20 cellular contexts compared by ENCODE assay signal in the genomic region with DNA sequence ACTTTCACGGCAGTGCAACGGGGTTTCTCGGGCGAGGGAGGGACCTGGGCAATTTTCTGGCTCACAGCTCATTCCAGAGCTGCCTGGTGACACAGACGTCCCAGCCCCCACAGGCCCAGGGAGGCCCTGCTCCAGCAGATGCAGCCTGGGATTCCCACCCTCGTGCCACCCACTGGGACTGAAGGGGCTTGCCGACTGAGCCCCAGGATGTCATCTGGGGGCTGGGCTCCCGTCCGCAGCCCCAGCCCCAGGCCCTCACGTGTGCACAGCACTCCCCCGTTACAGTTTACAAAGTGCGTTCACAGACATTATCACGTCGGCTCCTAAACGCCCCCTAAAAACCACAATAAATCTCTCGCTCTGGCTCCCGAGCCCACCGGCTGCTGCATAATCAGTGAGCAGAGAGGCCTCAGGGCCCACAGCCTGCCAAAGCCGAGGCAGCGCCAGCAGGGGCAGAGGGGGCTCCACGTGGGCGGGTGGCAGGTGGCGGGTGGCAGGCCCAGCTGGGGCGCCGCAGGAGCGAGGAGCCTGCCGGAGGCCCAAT.
DNase-seq lines count a peak whose midpoint lies in the region; ATAC-seq and TF ChIP-seq lines count a peak whose summit lies in the region.
"Had no signal": no experiment of that assay in that cellular context is flagged by ENCODE, and none has a peak within 500 bp of the region (broad histone marks: within the 10 kb centered on the region; RNA-seq: fewer than 3 reads in every experiment).

No MANE protein-coding gene starts in this region.

- no peaks in the 10 kb centered on the region for H3K36me3 Mint-ChIP-seq in activated CD8-positive, alpha-beta T cell treated with anti-CD3 and anti-CD28 coated beads for 36 hours (ENCODE audit: low read depth)
- H3K36me3 Mint-ChIP-seq in activated CD8-positive, alpha-beta T cell treated with anti-CD3 and anti-CD28 coated beads, Interleukin-2, amount 10 ng/mL, durations not matched to agents 7 days and 5 days (ENCODE audit: low read depth), result no peaks in the 10 kb centered on the region
- peaks cover 3% of the 10 kb centered on the region for H3K36me3 Mint-ChIP-seq in endothelial cell (ENCODE audit: low read depth, unreplicated experiment)
- H3K36me3 Mint-ChIP-seq in stimulated activated effector memory CD8-positive, alpha-beta T cell treated with anti-CD3 and anti-CD28 coated beads, Interleukin-12 subunit alpha, Interleukin-12 subunit beta, amount 100 ng/mL, for 72 hours, result no peaks in the 10 kb centered on the region
- H3K36me3 Mint-ChIP-seq: activated naive CD4-positive, alpha-beta T cell treated with anti-CD3 and anti-CD28 coated beads, Interleukin-2, amount 50 U/mL, for 24 hours had no signal

- peak; percentile 38 for ATAC-seq in activated CD8-positive, alpha-beta T cell treated with anti-CD3 and anti-CD28 coated beads for 36 hours
- no peak for ATAC-seq in activated CD8-positive, alpha-beta T cell treated with anti-CD3 and anti-CD28 coated beads, Interleukin-2, amount 10 ng/mL, durations not matched to agents 7 days and 5 days
- ATAC-seq in GM18873 (IDR thresholded peaks at IDR 0.05; ENCODE audit: low FRiP score, unreplicated experiment), result no peak
- ATAC-seq in stimulated activated effector memory CD8-positive, alpha-beta T cell treated with anti-CD3 and anti-CD28 coated beads, Interleukin-12 subunit alpha, Interleukin-12 subunit beta, amount 100 ng/mL, for 72 hours, result no peak
- ATAC-seq: A549, K562, T-helper 17 cell had no signal

- no peak overlapping the region for H3K27ac Mint-ChIP-seq in activated CD8-positive, alpha-beta T cell treated with anti-CD3 and anti-CD28 coated beads for 36 hours
- no peak overlapping the region for H3K27ac Mint-ChIP-seq in activated CD8-positive, alpha-beta T cell treated with anti-CD3 and anti-CD28 coated beads, Interleukin-2, amount 10 ng/mL, durations not matched to agents 7 days and 5 days
- H3K27ac Mint-ChIP-seq in endothelial cell (ENCODE audit: unreplicated experiment), result no peak overlapping the region
- H3K27ac Mint-ChIP-seq in stimulated activated effector memory CD8-positive, alpha-beta T cell treated with anti-CD3 and anti-CD28 coated beads, Interleukin-12 subunit alpha, Interleukin-12 subunit beta, amount 100 ng/mL, for 72 hours, result no peak overlapping the region
- H3K27ac Mint-ChIP-seq: activated naive CD4-positive, alpha-beta T cell treated with anti-CD3 and anti-CD28 coated beads, Interleukin-2, amount 50 U/mL, for 24 hours; activated T-cell treated with anti-CD3 and anti-CD28 coated beads, Interleukin-2, amount 50 U/mL, for 24 hours had no signal

- no peaks in the 10 kb centered on the region for H3K9me3 Mint-ChIP-seq in activated CD8-positive, alpha-beta T cell treated with anti-CD3 and anti-CD28 coated beads for 36 hours
- no peaks in the 10 kb centered on the region for H3K9me3 Mint-ChIP-seq in activated CD8-positive, alpha-beta T cell treated with anti-CD3 and anti-CD28 coated beads, Interleukin-2, amount 10 ng/mL, durations not matched to agents 7 days and 5 days (ENCODE audit: insufficient read depth)
- no peaks in the 10 kb centered on the region for H3K9me3 Mint-ChIP-seq in endothelial cell (ENCODE audit: unreplicated experiment)
- no peaks in the 10 kb centered on the region for H3K9me3 Mint-ChIP-seq in stimulated activated effector memory CD8-positive, alpha-beta T cell treated with anti-CD3 and anti-CD28 coated beads, Interleukin-12 subunit alpha, Interleukin-12 subunit beta, amount 100 ng/mL, for 72 hours
- H3K9me3 Mint-ChIP-seq: activated naive CD4-positive, alpha-beta T cell treated with anti-CD3 and anti-CD28 coated beads, Interleukin-2, amount 50 U/mL, for 24 hours; activated T-cell treated with anti-CD3 and anti-CD28 coated beads, Interleukin-2, amount 50 U/mL, for 24 hours had no signal

- intact Hi-C loops in activated CD8-positive, alpha-beta T cell treated with anti-CD3 and anti-CD28 coated beads for 36 hours (cut with micrococcal nuclease), result no loop called here
- intact Hi-C loops in head of caudate nucleus (cut with DNase I), result loop anchor here (10.0 kb wide), 1 partner anchor 87 kb away; the partner anchor contains the start of gene NFAM1

- H3K4me3 Mint-ChIP-seq in activated CD8-positive, alpha-beta T cell treated with anti-CD3 and anti-CD28 coated beads for 36 hours, result no peak overlapping the region
- no peak overlapping the region for H3K4me3 Mint-ChIP-seq in activated CD8-positive, alpha-beta T cell treated with anti-CD3 and anti-CD28 coated beads, Interleukin-2, amount 10 ng/mL, durations not matched to agents 7 days and 5 days
- no peak overlapping the region for H3K4me3 Mint-ChIP-seq in endothelial cell (ENCODE audit: unreplicated experiment)
- H3K4me3 Mint-ChIP-seq in stimulated activated effector memory CD8-positive, alpha-beta T cell treated with anti-CD3 and anti-CD28 coated beads, Interleukin-12 subunit alpha, Interleukin-12 subunit beta, amount 100 ng/mL, for 72 hours, result no peak overlapping the region
- H3K4me3 Mint-ChIP-seq: activated naive CD4-positive, alpha-beta T cell treated with anti-CD3 and anti-CD28 coated beads, Interleukin-2, amount 50 U/mL, for 24 hours; activated T-cell treated with anti-CD3 and anti-CD28 coated beads, Interleukin-2, amount 50 U/mL, for 24 hours; T-helper 17 cell had no signal

- POLR2A ChIA-PET in activated CD8-positive, alpha-beta T cell treated with anti-CD3 and anti-CD28 coated beads for 36 hours (lab: Charles Lee), result interaction anchor here (0.9 to 2.1 kb wide), 3 partner anchors 19 to 268 kb away, joined by 3 to 7 read pairs (median 3); no protein-coding TSS in a partner anchor
- POLR2A ChIA-PET in activated CD8-positive, alpha-beta T cell treated with anti-CD3 and anti-CD28 coated beads, Interleukin-2, amount 10 ng/mL, durations not matched to agents 7 days and 5 days (lab: Charles Lee), result no interaction called here

- peaks cover 8% of the 10 kb centered on the region for H3K4me1 Mint-ChIP-seq in activated CD8-positive, alpha-beta T cell treated with anti-CD3 and anti-CD28 coated beads for 36 hours (ENCODE audit: low read depth)
- peaks cover 2% of the 10 kb centered on the region for H3K4me1 Mint-ChIP-seq in activated CD8-positive, alpha-beta T cell treated with anti-CD3 and anti-CD28 coated beads, Interleukin-2, amount 10 ng/mL, durations not matched to agents 7 days and 5 days (ENCODE audit: low read depth)
- no peaks in the 10 kb centered on the region for H3K4me1 Mint-ChIP-seq in endothelial cell (ENCODE audit: unreplicated experiment)
- H3K4me1 Mint-ChIP-seq in stimulated activated effector memory CD8-positive, alpha-beta T cell treated with anti-CD3 and anti-CD28 coated beads, Interleukin-12 subunit alpha, Interleukin-12 subunit beta, amount 100 ng/mL, for 72 hours, result peaks cover 5% of the 10 kb centered on the region

- DNase-seq in activated CD8-positive, alpha-beta T cell treated with anti-CD3 and anti-CD28 coated beads for 36 hours, result peak; percentile 47
- no peak for DNase-seq in activated CD8-positive, alpha-beta T cell treated with anti-CD3 and anti-CD28 coated beads, Interleukin-2, amount 10 ng/mL, durations not matched to agents 7 days and 5 days
- DNase-seq in NCI-H524 treated with DMSO at 0.1 percent for 48 hours (lab: John Stamatoyannopoulos, UW) (peak; percentile 55), head of caudate nucleus (peak in 22 of 42 donors; percentile 29 to 79 (median 58)), endothelial cell (ENCODE audit: low spot score) (no peak), LoVo (ENCODE audit: low spot score) (no peak)
- no peak for DNase-seq in stimulated activated effector memory CD8-positive, alpha-beta T cell treated with anti-CD3 and anti-CD28 coated beads, Interleukin-12 subunit alpha, Interleukin-12 subunit beta, amount 100 ng/mL, for 72 hours (ENCODE audit: low spot score in 2 of 2)
- DNase-seq: activated T-cell treated with anti-CD3 and anti-CD28 coated beads, Interleukin-2, amount 50 U/mL, for 24 hours; DMS53; hippocampal formation; MV-4-11; NCI-H2081; NCI-H526; SHP77; stimulated activated CD4-positive, alpha-beta T cell treated with anti-CD3 and anti-CD28 coated beads, Interleukin-2, amount 100 ng/mL, for 48 hours; T-helper 17 cell had no signal

- peaks cover 2% of the 10 kb centered on the region for H3K27me3 Mint-ChIP-seq in activated CD8-positive, alpha-beta T cell treated with anti-CD3 and anti-CD28 coated beads for 36 hours
- H3K27me3 Mint-ChIP-seq in activated CD8-positive, alpha-beta T cell treated with anti-CD3 and anti-CD28 coated beads, Interleukin-2, amount 10 ng/mL, durations not matched to agents 7 days and 5 days (ENCODE audit: low read depth), result peaks cover 15% of the 10 kb centered on the region
- peaks cover 20% of the 10 kb centered on the region for H3K27me3 Mint-ChIP-seq in endothelial cell (ENCODE audit: unreplicated experiment)
- H3K27me3 Mint-ChIP-seq: activated naive CD4-positive, alpha-beta T cell treated with anti-CD3 and anti-CD28 coated beads, Interleukin-2, amount 50 U/mL, for 24 hours; activated T-cell treated with anti-CD3 and anti-CD28 coated beads, Interleukin-2, amount 50 U/mL, for 24 hours; T-helper 17 cell had no signal

- TF ChIP-seq CTCF in activated CD8-positive, alpha-beta T cell treated with anti-CD3 and anti-CD28 coated beads for 36 hours (IDR thresholded peaks at IDR 0.05), result no peak
- TF ChIP-seq CTCF in endothelial cell (IDR thresholded peaks at IDR 0.05; ENCODE audit: unreplicated experiment), result no peak

- CTCF ChIA-PET in activated CD8-positive, alpha-beta T cell treated with anti-CD3 and anti-CD28 coated beads for 36 hours (lab: Charles Lee), result interaction anchor here (1.2 to 1.4 kb wide), 2 partner anchors 90 to 256 kb away, joined by 3 read pairs; no protein-coding TSS in a partner anchor
- CTCF ChIA-PET in activated CD8-positive, alpha-beta T cell treated with anti-CD3 and anti-CD28 coated beads, Interleukin-2, amount 10 ng/mL, durations not matched to agents 7 days and 5 days (lab: Charles Lee), result interaction anchor here (0.9 to 1.4 kb wide), 2 partner anchors 20 to 178 kb away, joined by 3 to 4 read pairs; no protein-coding TSS in a partner anchor

Comparison
In these comparisons a context has a peak if more than half of its experiments do, and no peak if none do; other contexts are left out.
1. DNase-seq: peak in activated CD8-positive, alpha-beta T cell treated with anti-CD3 and anti-CD28 coated beads for 36 hours (single experiment), NCI-H524 treated with DMSO at 0.1 percent for 48 hours (single experiment) and head of caudate nucleus (22 of 42); none in activated CD8-positive, alpha-beta T cell treated with anti-CD3 and anti-CD28 coated beads, Interleukin-2, amount 10 ng/mL, durations not matched to agents 7 days and 5 days (single experiment), endothelial cell (single experiment), LoVo (single experiment) and stimulated activated effector memory CD8-positive, alpha-beta T cell treated with anti-CD3 and anti-CD28 coated beads, Interleukin-12 subunit alpha, Interleukin-12 subunit beta, amount 100 ng/mL, for 72 hours (0 of 2).